In the genomic region with DNA sequence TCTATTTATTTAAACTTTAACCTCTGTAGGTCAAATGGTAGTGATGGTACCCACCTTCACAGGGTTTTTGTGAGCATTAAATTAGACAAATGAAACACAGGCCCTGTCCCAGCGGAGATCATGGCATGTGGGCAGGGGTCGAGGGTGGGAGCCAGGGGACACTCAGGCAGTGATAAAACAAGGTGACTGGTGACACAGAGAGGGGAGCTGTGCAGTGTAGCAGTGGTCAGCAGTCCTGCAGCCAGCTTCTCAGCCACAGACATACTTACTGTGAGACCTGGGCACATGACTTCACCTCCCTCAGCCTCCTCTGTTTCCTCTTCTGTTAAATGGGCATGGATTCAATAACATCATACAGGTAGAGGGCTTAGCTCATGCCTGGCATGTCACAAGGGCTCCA, we compare ENCODE assay signal across 1 cellular context.
TF ChIP-seq lines count a peak whose summit lies in the region.

No MANE protein-coding gene starts in this region.

TF ChIP-seq in HepG2, 621 proteins besides CTCF, POLR2A, EP300 and RAD21:
- TF ChIP-seq ZNF180 (CRISPR knock-in tag; IDR thresholded peaks at IDR 0.05; ENCODE audit: borderline replicate concordance, low read depth), result no peak
- TF ChIP-seq, protein P1, sequence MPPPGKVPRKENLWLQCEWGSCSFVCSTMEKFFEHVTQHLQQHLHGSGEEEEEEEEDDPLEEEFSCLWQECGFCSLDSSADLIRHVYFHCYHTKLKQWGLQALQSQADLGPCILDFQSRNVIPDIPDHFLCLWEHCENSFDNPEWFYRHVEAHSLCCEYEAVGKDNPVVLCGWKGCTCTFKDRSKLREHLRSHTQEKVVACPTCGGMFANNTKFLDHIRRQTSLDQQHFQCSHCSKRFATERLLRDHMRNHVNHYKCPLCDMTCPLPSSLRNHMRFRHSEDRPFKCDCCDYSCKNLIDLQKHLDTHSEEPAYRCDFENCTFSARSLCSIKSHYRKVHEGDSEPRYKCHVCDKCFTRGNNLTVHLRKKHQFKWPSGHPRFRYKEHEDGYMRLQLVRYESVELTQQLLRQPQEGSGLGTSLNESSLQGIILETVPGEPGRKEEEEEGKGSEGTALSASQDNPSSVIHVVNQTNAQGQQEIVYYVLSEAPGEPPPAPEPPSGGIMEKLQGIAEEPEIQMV (CRISPR knock-in tag; IDR thresholded peaks at IDR 0.05; ENCODE audit: low read depth), result no peak
- TF ChIP-seq MBD4 (IDR thresholded peaks at IDR 0.05; ENCODE audit: borderline replicate concordance, low read length), result no peak
- TF ChIP-seq ZSCAN31 (CRISPR knock-in tag; IDR thresholded peaks at IDR 0.05; ENCODE audit: low read depth), result peak; percentile 8; the same call in 1 of the 2 replicates
- TF ChIP-seq ZNF629 (CRISPR knock-in tag; conservative IDR thresholded peaks at IDR 0.05), result peak; percentile 46
- TF ChIP-seq, protein P2, sequence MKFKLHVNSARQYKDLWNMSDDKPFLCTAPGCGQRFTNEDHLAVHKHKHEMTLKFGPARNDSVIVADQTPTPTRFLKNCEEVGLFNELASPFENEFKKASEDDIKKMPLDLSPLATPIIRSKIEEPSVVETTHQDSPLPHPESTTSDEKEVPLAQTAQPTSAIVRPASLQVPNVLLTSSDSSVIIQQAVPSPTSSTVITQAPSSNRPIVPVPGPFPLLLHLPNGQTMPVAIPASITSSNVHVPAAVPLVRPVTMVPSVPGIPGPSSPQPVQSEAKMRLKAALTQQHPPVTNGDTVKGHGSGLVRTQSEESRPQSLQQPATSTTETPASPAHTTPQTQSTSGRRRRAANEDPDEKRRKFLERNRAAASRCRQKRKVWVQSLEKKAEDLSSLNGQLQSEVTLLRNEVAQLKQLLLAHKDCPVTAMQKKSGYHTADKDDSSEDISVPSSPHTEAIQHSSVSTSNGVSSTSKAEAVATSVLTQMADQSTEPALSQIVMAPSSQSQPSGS (CRISPR knock-in tag; IDR thresholded peaks at IDR 0.05), result no peak
- TF ChIP-seq ZNF737 (CRISPR knock-in tag; IDR thresholded peaks at IDR 0.05; ENCODE audit: borderline replicate concordance), result no peak
- TF ChIP-seq, protein P3, sequence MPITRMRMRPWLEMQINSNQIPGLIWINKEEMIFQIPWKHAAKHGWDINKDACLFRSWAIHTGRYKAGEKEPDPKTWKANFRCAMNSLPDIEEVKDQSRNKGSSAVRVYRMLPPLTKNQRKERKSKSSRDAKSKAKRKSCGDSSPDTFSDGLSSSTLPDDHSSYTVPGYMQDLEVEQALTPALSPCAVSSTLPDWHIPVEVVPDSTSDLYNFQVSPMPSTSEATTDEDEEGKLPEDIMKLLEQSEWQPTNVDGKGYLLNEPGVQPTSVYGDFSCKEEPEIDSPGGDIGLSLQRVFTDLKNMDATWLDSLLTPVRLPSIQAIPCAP (CRISPR knock-in tag; IDR thresholded peaks at IDR 0.05; ENCODE audit: low read depth), result no peak
- TF ChIP-seq, protein P4, sequence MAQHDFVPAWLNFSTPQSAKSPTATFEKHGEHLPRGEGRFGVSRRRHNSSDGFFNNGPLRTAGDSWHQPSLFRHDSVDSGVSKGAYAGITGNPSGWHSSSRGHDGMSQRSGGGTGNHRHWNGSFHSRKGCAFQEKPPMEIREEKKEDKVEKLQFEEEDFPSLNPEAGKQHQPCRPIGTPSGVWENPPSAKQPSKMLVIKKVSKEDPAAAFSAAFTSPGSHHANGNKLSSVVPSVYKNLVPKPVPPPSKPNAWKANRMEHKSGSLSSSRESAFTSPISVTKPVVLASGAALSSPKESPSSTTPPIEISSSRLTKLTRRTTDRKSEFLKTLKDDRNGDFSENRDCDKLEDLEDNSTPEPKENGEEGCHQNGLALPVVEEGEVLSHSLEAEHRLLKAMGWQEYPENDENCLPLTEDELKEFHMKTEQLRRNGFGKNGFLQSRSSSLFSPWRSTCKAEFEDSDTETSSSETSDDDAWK (CRISPR knock-in tag; IDR thresholded peaks at IDR 0.05), result no peak
- no peak for TF ChIP-seq SMAD9 (CRISPR knock-in tag; IDR thresholded peaks at IDR 0.05)
- TF ChIP-seq, protein P5, sequence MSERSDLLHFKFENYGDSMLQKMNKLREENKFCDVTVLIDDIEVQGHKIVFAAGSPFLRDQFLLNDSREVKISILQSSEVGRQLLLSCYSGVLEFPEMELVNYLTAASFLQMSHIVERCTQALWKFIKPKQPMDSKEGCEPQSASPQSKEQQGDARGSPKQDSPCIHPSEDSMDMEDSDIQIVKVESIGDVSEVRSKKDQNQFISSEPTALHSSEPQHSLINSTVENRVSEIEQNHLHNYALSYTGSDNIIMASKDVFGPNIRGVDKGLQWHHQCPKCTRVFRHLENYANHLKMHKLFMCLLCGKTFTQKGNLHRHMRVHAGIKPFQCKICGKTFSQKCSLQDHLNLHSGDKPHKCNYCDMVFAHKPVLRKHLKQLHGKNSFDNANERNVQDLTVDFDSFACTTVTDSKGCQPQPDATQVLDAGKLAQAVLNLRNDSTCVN (CRISPR knock-in tag; IDR thresholded peaks at IDR 0.05; ENCODE audit: borderline replicate concordance), result no peak
- TF ChIP-seq SP4 (CRISPR knock-in tag; IDR thresholded peaks at IDR 0.05), result no peak
- TF ChIP-seq ZNF773 (CRISPR knock-in tag; IDR thresholded peaks at IDR 0.05; ENCODE audit: borderline replicate concordance), result no peak
- TF ChIP-seq TBX3 (IDR thresholded peaks at IDR 0.05; ENCODE audit: borderline replicate concordance), result no peak
- TF ChIP-seq, protein P6, sequence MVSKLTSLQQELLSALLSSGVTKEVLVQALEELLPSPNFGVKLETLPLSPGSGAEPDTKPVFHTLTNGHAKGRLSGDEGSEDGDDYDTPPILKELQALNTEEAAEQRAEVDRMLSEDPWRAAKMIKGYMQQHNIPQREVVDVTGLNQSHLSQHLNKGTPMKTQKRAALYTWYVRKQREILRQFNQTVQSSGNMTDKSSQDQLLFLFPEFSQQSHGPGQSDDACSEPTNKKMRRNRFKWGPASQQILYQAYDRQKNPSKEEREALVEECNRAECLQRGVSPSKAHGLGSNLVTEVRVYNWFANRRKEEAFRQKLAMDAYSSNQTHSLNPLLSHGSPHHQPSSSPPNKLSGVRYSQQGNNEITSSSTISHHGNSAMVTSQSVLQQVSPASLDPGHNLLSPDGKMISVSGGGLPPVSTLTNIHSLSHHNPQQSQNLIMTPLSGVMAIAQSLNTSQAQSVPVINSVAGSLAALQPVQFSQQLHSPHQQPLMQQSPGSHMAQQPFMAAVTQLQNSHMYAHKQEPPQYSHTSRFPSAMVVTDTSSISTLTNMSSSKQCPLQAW (CRISPR knock-in tag; IDR thresholded peaks at IDR 0.05), result 0 out of 2 replicates have a peak, but pooled peaks have one; percentile 8
- no peak for TF ChIP-seq THAP11 (CRISPR knock-in tag; IDR thresholded peaks at IDR 0.05)
- TF ChIP-seq BRD4 (CRISPR knock-in tag; IDR thresholded peaks at IDR 0.05), result no peak
- no peak for TF ChIP-seq ZNF20 (CRISPR knock-in tag; IDR thresholded peaks at IDR 0.05)
- TF ChIP-seq SMYD3 (CRISPR knock-in tag; IDR thresholded peaks at IDR 0.05), result no peak
- TF ChIP-seq KLF9 (CRISPR knock-in tag; IDR thresholded peaks at IDR 0.05; ENCODE audit: low read depth), result no peak
- no peak for TF ChIP-seq KDM2A (CRISPR knock-in tag; IDR thresholded peaks at IDR 0.05; ENCODE audit: borderline replicate concordance, low read depth)
- TF ChIP-seq ZNF567 (CRISPR knock-in tag; IDR thresholded peaks at IDR 0.05; ENCODE audit: borderline replicate concordance), result no peak
- no peak for TF ChIP-seq ZNF235 (CRISPR knock-in tag; IDR thresholded peaks at IDR 0.05; ENCODE audit: borderline replicate concordance)
